Comparison of ENCODE assay signal across 8 cellular contexts in the genomic region with DNA sequence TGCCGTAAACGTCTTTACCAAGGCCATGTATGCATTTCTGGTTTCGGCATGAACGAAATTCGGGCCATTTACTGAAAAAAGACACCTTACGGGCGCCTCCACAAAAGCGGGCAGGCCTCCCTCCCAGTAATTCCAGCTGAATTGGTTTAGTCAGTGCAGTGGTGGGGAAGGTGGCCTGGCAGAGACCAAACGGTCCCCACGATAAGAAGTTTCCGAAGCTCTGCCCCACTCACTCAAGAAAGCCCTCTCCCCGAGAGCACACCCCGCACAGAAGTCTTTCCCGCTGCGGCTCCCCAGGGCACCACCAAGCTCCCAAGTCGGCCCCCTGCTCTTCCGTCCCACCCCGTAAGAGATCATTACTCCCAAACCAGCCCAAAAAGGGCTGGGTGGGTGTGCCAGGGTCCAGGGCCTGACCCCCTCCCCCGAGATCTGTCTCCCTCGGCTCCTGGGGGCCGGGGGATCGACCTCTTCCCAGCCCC.
A peak's percentile ranks its signal among the peaks of the same experiment; 100 is the strongest.
DNase-seq lines count a peak whose midpoint lies in the region; ATAC-seq and TF ChIP-seq lines count a peak whose summit lies in the region.

No MANE protein-coding gene starts in this region.

- in situ Hi-C loops in gastrocnemius medialis (cut with MboI; ENCODE audit: low sequenced_read_pairs in 4 of 4): loop anchor here in 1 of 4 donors (10.0 kb wide), 1 partner anchor 82 kb away; a partner anchor contains a TSS

- peak overlapping the region; percentile 61 for H3K27ac ChIP-seq in HUES6 (ENCODE audit: low read depth, low read length)
- H3K27ac ChIP-seq in right cardiac atrium (ENCODE audit: low read length): peak overlapping the region; percentile 90
- peak overlapping the region; percentile 72 to 85 (median 82) for H3K27ac ChIP-seq in gastrocnemius medialis

- ATAC-seq in activated naive CD4-positive, alpha-beta T cell treated with anti-CD3 and anti-CD28 coated beads, Interleukin-2, amount 50 U/mL, for 72 hours: peak in 1 of 2 donors; percentile 2
- peak in 1 of 2 donors; percentile 5 for ATAC-seq in right cardiac atrium
- ATAC-seq in gastrocnemius medialis: peak; percentile 9 to 19

- no peaks in the 10 kb centered on the region for H3K27me3 Mint-ChIP-seq in activated T-cell treated with anti-CD3 and anti-CD28 coated beads, Interleukin-2, amount 50 U/mL, for 24 hours

- 1% methylated on average over 22 of the region's 22 CpGs for WGBS in right cardiac atrium

- no peak for DNase-seq in activated T-cell treated with anti-CD3 and anti-CD28 coated beads, Interleukin-2, amount 50 U/mL, for 24 hours
- DNase-seq in activated T-cell treated with anti-CD3 and anti-CD28 coated beads for 4 hours (no peak), right cardiac atrium (peak in 1 of 3 donors; percentile 47), gastrocnemius medialis (peak in 1 of 2 donors; percentile 12), cortex of kidney (lab: John Stamatoyannopoulos, UW) (no peak), NCI-H2171 (lab: John Stamatoyannopoulos, UW) (no peak)
- peak in 1 of 2 donors; percentile 55 for DNase-seq in activated naive CD4-positive, alpha-beta T cell treated with anti-CD3 and anti-CD28 coated beads, Interleukin-2, amount 50 U/mL, for 72 hours (ENCODE audit: low spot score in 2 of 2)

- H3K36me3 ChIP-seq in HUES6 (ENCODE audit: control insufficient read depth, insufficient read depth, low read length) (no peaks in the 10 kb centered on the region; the same call in 1 of the 2 replicates), gastrocnemius medialis (no peaks in the 10 kb centered on the region)

- intact Hi-C loops in right cardiac atrium (cut with DNase I): loop anchor here in 1 of 4 donors (10.0 kb wide), 1 partner anchor 82 kb away; a partner anchor contains a TSS
- intact Hi-C loops in gastrocnemius medialis (cut with DNase I; ENCODE audit: low total_unique reads): loop anchor here (2.0 to 10.0 kb wide), 3 partner anchors 86 to 292 kb away; a partner anchor contains a TSS

- peaks cover 66% of the 10 kb centered on the region for H3K4me1 Mint-ChIP-seq in activated T-cell treated with anti-CD3 and anti-CD28 coated beads, Interleukin-2, amount 50 U/mL, for 24 hours (ENCODE audit: low read depth)

- H3K9me3 ChIP-seq in HUES6 (ENCODE audit: control insufficient read depth, insufficient read depth, low read depth, low read length): no peaks in the 10 kb centered on the region
- H3K9me3 ChIP-seq in right cardiac atrium (ENCODE audit: control insufficient read depth, low read length): no peaks in the 10 kb centered on the region
- no peaks in the 10 kb centered on the region for H3K9me3 ChIP-seq in gastrocnemius medialis

- TF ChIP-seq POLR2A in gastrocnemius medialis (IDR thresholded peaks at IDR 0.05): no peak

- no peaks in the 10 kb centered on the region for H3K27me3 ChIP-seq in HUES6 (ENCODE audit: control insufficient read depth, insufficient read depth, low read length)
- H3K27me3 ChIP-seq in right cardiac atrium (ENCODE audit: control insufficient read depth, insufficient read depth): no peaks in the 10 kb centered on the region
- H3K27me3 ChIP-seq in gastrocnemius medialis: no peaks in the 10 kb centered on the region

- no peaks in the 10 kb centered on the region for H3K9me3 Mint-ChIP-seq in activated T-cell treated with anti-CD3 and anti-CD28 coated beads, Interleukin-2, amount 50 U/mL, for 24 hours
- peaks cover 0 to 7% of the 10 kb centered on the region in 2 donors for H3K9me3 Mint-ChIP-seq in activated naive CD4-positive, alpha-beta T cell treated with anti-CD3 and anti-CD28 coated beads, Interleukin-2, amount 50 U/mL, for 72 hours

- H3K36me3 Mint-ChIP-seq in activated T-cell treated with anti-CD3 and anti-CD28 coated beads, Interleukin-2, amount 50 U/mL, for 24 hours (ENCODE audit: low read depth): peaks cover 21% of the 10 kb centered on the region
- peaks cover 5 to 10% of the 10 kb centered on the region in 2 donors for H3K36me3 Mint-ChIP-seq in activated naive CD4-positive, alpha-beta T cell treated with anti-CD3 and anti-CD28 coated beads, Interleukin-2, amount 50 U/mL, for 72 hours

- H3K4me3 Mint-ChIP-seq in activated T-cell treated with anti-CD3 and anti-CD28 coated beads, Interleukin-2, amount 50 U/mL, for 24 hours: peak overlapping the region; percentile 94

- no peak for TF ChIP-seq CTCF in gastrocnemius medialis (IDR thresholded peaks at IDR 0.05 in 4 of 5, conservative IDR thresholded peaks at IDR 0.05 in 1 of 5)

- H3K27ac Mint-ChIP-seq in activated T-cell treated with anti-CD3 and anti-CD28 coated beads, Interleukin-2, amount 50 U/mL, for 24 hours: peak overlapping the region; percentile 88
- H3K27ac Mint-ChIP-seq in activated naive CD4-positive, alpha-beta T cell treated with anti-CD3 and anti-CD28 coated beads, Interleukin-2, amount 50 U/mL, for 72 hours: peak overlapping the region; percentile 79 to 90

- H3K9ac ChIP-seq in HUES6 (ENCODE audit: low read length): peak overlapping the region; percentile 80

- H3K4me1 ChIP-seq in HUES6 (ENCODE audit: control insufficient read depth, insufficient read depth, low read length) (peaks cover 49% of the 10 kb centered on the region), right cardiac atrium (ENCODE audit: control insufficient read depth, insufficient read depth, low read length) (peaks cover 2% of the 10 kb centered on the region), gastrocnemius medialis (peaks cover 17 to 24% of the 10 kb centered on the region in 2 donors)

- H3K4me3 ChIP-seq in HUES6 (ENCODE audit: low read depth, low read length): peak overlapping the region; percentile 73
- H3K4me3 ChIP-seq in right cardiac atrium (ENCODE audit: low read length): peak overlapping the region; percentile 98
- peak overlapping the region; percentile 69 to 98 (median 76) for H3K4me3 ChIP-seq in gastrocnemius medialis
